ENCODE assay signal across 9 cellular contexts in genomic region chr2:239266436-239266770, GRCh38.
DNase-seq lines count a peak whose midpoint lies in the region; ATAC-seq and TF ChIP-seq lines count a peak whose summit lies in the region.
"Had no signal": no experiment of that assay in that cellular context is flagged by ENCODE, and none has a peak within 500 bp of the region (broad histone marks: within the 10 kb centered on the region; RNA-seq: fewer than 3 reads in every experiment).

No MANE protein-coding gene starts in this region.

- TF ChIP-seq CTCF in KMS-11 (conservative IDR thresholded peaks at IDR 0.05; ENCODE audit: low read depth, low read length): no peak
- TF ChIP-seq CTCF in neutrophil (IDR thresholded peaks at IDR 0.05): no peak

- peak overlapping the region in 10 of 11 experiments; percentile 56 to 81 (median 69); a peak in 17 of 22 replicates for H3K9ac ChIP-seq in BLaER1 treated with 17β-estradiol and CSF1 and Interleukin-3, amounts not matched to agents 10 nM and 100 nM
- no peak overlapping the region for H3K9ac ChIP-seq in KMS-11
- H3K9ac ChIP-seq in duodenal mucosa (ENCODE audit: low read depth in 1 of 2, low read length in 2 of 2): no peak overlapping the region

- in situ Hi-C loops in HAP-1 (cut with MboI; ENCODE audit: low sequenced_read_pairs): no loop called here

- H3K79me2 ChIP-seq in KMS-11 (ENCODE audit: insufficient read depth, low read depth): peaks cover 27% of the 10 kb centered on the region; the same call in 1 of the 2 replicates

- no peak for ATAC-seq in HG02588 (IDR thresholded peaks at IDR 0.05; ENCODE audit: unreplicated experiment)

- H3K36me3 ChIP-seq in BLaER1 treated with 17β-estradiol and CSF1 and Interleukin-3, amounts not matched to agents 10 nM and 100 nM: peaks cover 0 to under 1% (median 0%) of the 10 kb centered on the region in 11 experiments; a peak in 1 of 22 replicates
- no peaks in the 10 kb centered on the region for H3K36me3 ChIP-seq in KMS-11 (ENCODE audit: insufficient read depth)
- H3K36me3 ChIP-seq in duodenal mucosa (ENCODE audit: control insufficient read depth in 1 of 2, insufficient read depth in 2 of 2, low read length in 2 of 2): no peaks in the 10 kb centered on the region
- H3K36me3 ChIP-seq in neutrophil: no peaks in the 10 kb centered on the region
- H3K36me3 ChIP-seq in HAP-1 (replicated peaks): no peaks in the 10 kb centered on the region

- peaks cover 0 to 29% (median 3%) of the 10 kb centered on the region in 11 experiments; a peak in 6 of 22 replicates for H3K27me3 ChIP-seq in BLaER1 treated with 17β-estradiol and CSF1 and Interleukin-3, amounts not matched to agents 10 nM and 100 nM
- H3K27me3 ChIP-seq in KMS-11 (ENCODE audit: insufficient read depth, low read depth) (no peaks in the 10 kb centered on the region), duodenal mucosa (ENCODE audit: control insufficient read depth in 1 of 2, insufficient read depth in 2 of 2, low read length in 2 of 2) (no peaks in the 10 kb centered on the region), neutrophil (no peaks in the 10 kb centered on the region), HAP-1 (ENCODE audit: low read depth) (no peaks in the 10 kb centered on the region)

- H3K9me3 ChIP-seq in BLaER1 treated with 17β-estradiol and CSF1 and Interleukin-3, amounts not matched to agents 10 nM and 100 nM (replicated peaks in 1 of 11): no peaks in the 10 kb centered on the region
- H3K9me3 ChIP-seq in duodenal mucosa (ENCODE audit: control insufficient read depth in 1 of 2, low read length in 2 of 2) (no peaks in the 10 kb centered on the region), neutrophil (no peaks in the 10 kb centered on the region), HAP-1 (no peaks in the 10 kb centered on the region)

- peak overlapping the region; percentile 87 to 99 (median 98) for H3K4me2 ChIP-seq in BLaER1 treated with 17β-estradiol and CSF1 and Interleukin-3, amounts not matched to agents 10 nM and 100 nM
- H3K4me2 ChIP-seq in KMS-11: peak overlapping the region; percentile 96

- no peak overlapping the region for H2AFZ ChIP-seq in KMS-11 (ENCODE audit: low read depth)

- H3K4me1 ChIP-seq in BLaER1 treated with 17β-estradiol and CSF1 and Interleukin-3, amounts not matched to agents 10 nM and 100 nM: peaks cover 89 to 99% (median 98%) of the 10 kb centered on the region in 10 experiments
- peaks cover 63% of the 10 kb centered on the region for H3K4me1 ChIP-seq in KMS-11 (ENCODE audit: low read depth, poor library complexity, severe bottlenecking)
- peaks cover 59 to 65% of the 10 kb centered on the region in 2 donors for H3K4me1 ChIP-seq in duodenal mucosa (ENCODE audit: control insufficient read depth in 1 of 2, insufficient read depth in 2 of 2, low read length in 2 of 2)
- peaks cover 80 to 99% of the 10 kb centered on the region in 2 experiments for H3K4me1 ChIP-seq in neutrophil (ENCODE audit: control insufficient read depth in 1 of 2, insufficient read depth in 1 of 2, low read depth in 1 of 2, low read length in 1 of 2)
- H3K4me1 ChIP-seq in HAP-1: peaks cover 2% of the 10 kb centered on the region; the same call in 1 of the 2 replicates

- H4K20me1 ChIP-seq in BLaER1 treated with 17β-estradiol and CSF1 and Interleukin-3, amounts not matched to agents 10 nM and 100 nM: peaks cover 68 to 97% (median 94%) of the 10 kb centered on the region in 11 experiments
- no peaks in the 10 kb centered on the region; the same call in 1 of the 2 replicates for H4K20me1 ChIP-seq in KMS-11 (ENCODE audit: insufficient read depth)

- H3K27ac ChIP-seq in BLaER1 treated with 17β-estradiol and CSF1 and Interleukin-3, amounts not matched to agents 10 nM and 100 nM: peak overlapping the region; percentile 60 to 91 (median 76); a peak in 18 of 22 replicates
- H3K27ac ChIP-seq in KMS-11 (no peak overlapping the region), duodenal mucosa (ENCODE audit: low read depth, low read length) (peak overlapping the region; percentile 16), neutrophil (peak overlapping the region; percentile 93)

- peak overlapping the region; percentile 30 to 66 (median 54); a peak in 16 of 20 replicates for H3K4me3 ChIP-seq in BLaER1 treated with 17β-estradiol and CSF1 and Interleukin-3, amounts not matched to agents 10 nM and 100 nM
- no peak overlapping the region for H3K4me3 ChIP-seq in KMS-11 (IDR thresholded peaks at IDR 0.05; ENCODE audit: insufficient read depth, low read depth, low read length)
- H3K4me3 ChIP-seq in duodenal mucosa (ENCODE audit: low read depth in 1 of 2, low read length in 2 of 2): peak overlapping the region; percentile 58 to 69
- peak overlapping the region; percentile 82 to 91 for H3K4me3 ChIP-seq in neutrophil (ENCODE audit: low read depth in 1 of 2, low read length in 1 of 2)
- no peak overlapping the region for H3K4me3 ChIP-seq in HAP-1

- DNase-seq in HAP-1 (ENCODE audit: low spot score in 2 of 2): no peak
- no peak for DNase-seq in AG20443 (ENCODE audit: low spot score)
- DNase-seq in activated gamma-delta T cell treated with Interleukin-2 at 50 U/mL for 16 hours: no peak
- DNase-seq: NCI-H526 had no signal

Comparison
In these comparisons a context has a peak if more than half of its experiments do, and no peak if none do; other contexts are left out.
1. H3K4me3 ChIP-seq: peak in BLaER1 treated with 17β-estradiol and CSF1 and Interleukin-3, amounts not matched to agents 10 nM and 100 nM (10 of 10), duodenal mucosa (2 of 2) and neutrophil (2 of 2); none in KMS-11 (single experiment) and HAP-1 (single experiment).
2. H3K9ac ChIP-seq: peak in BLaER1 treated with 17β-estradiol and CSF1 and Interleukin-3, amounts not matched to agents 10 nM and 100 nM (10 of 11); none in KMS-11 (single experiment) and duodenal mucosa (0 of 2).